8 cellular contexts compared by ENCODE assay signal in the genomic region with DNA sequence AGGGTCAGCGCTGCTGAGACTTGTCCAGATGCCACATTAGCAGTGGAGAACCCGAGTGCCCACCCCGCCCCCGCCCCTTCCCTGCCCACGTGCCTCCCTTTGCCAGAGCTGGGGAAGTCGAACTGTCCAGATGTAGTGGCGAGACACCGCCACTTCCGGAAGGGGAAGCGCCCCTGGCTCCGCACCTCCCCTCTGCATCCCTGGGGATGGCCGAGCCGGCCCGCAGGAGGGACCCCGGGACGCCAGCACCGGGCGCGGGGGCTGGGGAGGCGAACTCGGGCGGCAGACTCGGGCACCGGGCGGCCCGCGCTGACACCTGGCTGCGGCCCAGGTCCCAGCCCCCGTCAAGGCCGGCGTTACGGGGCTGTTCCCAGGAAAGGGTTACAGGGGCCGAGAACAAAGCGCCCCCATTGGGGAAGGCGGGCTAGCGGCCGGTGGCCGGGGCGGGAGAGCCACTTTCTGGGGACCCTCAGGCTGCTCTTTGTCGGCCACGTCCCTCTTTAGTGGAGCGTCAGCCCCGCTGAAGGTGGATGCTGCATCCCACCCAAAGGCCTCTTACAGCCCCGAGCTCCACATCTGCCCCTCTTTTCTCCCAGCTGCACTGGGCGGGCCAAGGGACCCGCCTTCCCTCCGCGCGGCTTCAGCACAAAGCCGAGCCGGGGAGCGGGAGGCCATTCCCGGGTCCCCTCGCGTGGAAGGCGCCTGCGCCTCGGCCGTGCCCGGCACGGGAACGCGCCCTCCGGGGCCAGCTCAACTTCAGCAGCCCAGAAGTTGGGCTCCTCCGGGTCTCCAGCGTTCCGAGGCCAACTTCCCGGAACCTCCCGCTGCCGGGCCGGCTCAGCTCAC. TPM values are rescaled to one million over a fixed set of nuclear protein-coding genes. Genes with fewer than 3 reads are reported as not detected.
A peak's percentile ranks its signal among the peaks of the same experiment; 100 is the strongest.
DNase-seq lines count a peak whose midpoint lies in the region; ATAC-seq and TF ChIP-seq lines count a peak whose summit lies in the region.

No MANE protein-coding gene starts in this region.

- peaks cover 21 to 76% (median 25%) of the 10 kb centered on the region in 3 donors for H3K4me1 ChIP-seq in esophagus squamous epithelium

- peak overlapping the region; percentile 37 for H3K9ac ChIP-seq in SK-N-MC (ENCODE audit: insufficient read length)

- CTCF ChIA-PET in AG04450 (lab: Charles Lee), result interaction anchor here (0.7 to 1.7 kb wide), 2 partner anchors 9 to 88 kb away, joined by 3 to 4 read pairs; no protein-coding TSS in a partner anchor

- no peak overlapping the region for H3K27ac Mint-ChIP-seq in nephron progenitor cell

- H3K36me3 Mint-ChIP-seq in nephron progenitor cell (ENCODE audit: low read depth), result peaks cover 2% of the 10 kb centered on the region

- ATAC-seq in GM18498 (IDR thresholded peaks at IDR 0.05; ENCODE audit: unreplicated experiment) (peak; percentile 30), GM21423 (IDR thresholded peaks at IDR 0.05; ENCODE audit: unreplicated experiment) (no peak)

- peak overlapping the region; percentile 64 for H3K4me3 ChIP-seq in AG04450 (ENCODE audit: low read depth, low read length)
- H3K4me3 ChIP-seq in HL-60 (replicated peaks; ENCODE audit: insufficient read depth, low read length), result peak overlapping the region; percentile 47
- peak overlapping the region; percentile 82 for H3K4me3 ChIP-seq in SK-N-MC
- peak overlapping the region; percentile 59 to 86 (median 72) for H3K4me3 ChIP-seq in esophagus squamous epithelium

- H3K4me3 Mint-ChIP-seq in nephron progenitor cell, result peak overlapping the region; percentile 81

- TF ChIP-seq POLR2A in esophagus squamous epithelium (IDR thresholded peaks at IDR 0.05), result no peak

- no peak for TF ChIP-seq CTCF in AG04450 (IDR thresholded peaks at IDR 0.05; ENCODE audit: low read depth, low read length)
- TF ChIP-seq CTCF in HL-60 (IDR thresholded peaks at IDR 0.05; ENCODE audit: insufficient read depth, low read length), result no peak
- peak in 1 of 6 experiments; percentile 7 for TF ChIP-seq CTCF in esophagus squamous epithelium (IDR thresholded peaks at IDR 0.05)
- no peak for TF ChIP-seq CTCF in nephron progenitor cell (IDR thresholded peaks at IDR 0.05)

- H3K9me3 ChIP-seq in AG04450 (ENCODE audit: control insufficient read depth, insufficient read depth, low read length), result no peaks in the 10 kb centered on the region
- H3K9me3 ChIP-seq in SK-N-MC (ENCODE audit: low read depth, low read length), result no peaks in the 10 kb centered on the region
- H3K9me3 ChIP-seq in esophagus squamous epithelium, result no peaks in the 10 kb centered on the region

- intact Hi-C loops in esophagus squamous epithelium (cut with DNase I), result no loop called here

- DNase-seq in AG04450 (ENCODE audit: low read depth, low spot score) (no peak), HL-60 (ENCODE audit: low read depth in 1 of 2, low spot score in 1 of 2) (no peak), SK-N-MC (ENCODE audit: low read depth, low spot score) (no peak), esophagus squamous epithelium (lab: John Stamatoyannopoulos, UW) (no peak), nephron progenitor cell (peak; percentile 57), kidney glomerular epithelial cell (lab: John Stamatoyannopoulos, UW) (no peak)

- peaks cover 3% of the 10 kb centered on the region for H3K9me3 Mint-ChIP-seq in nephron progenitor cell

- H3K27ac ChIP-seq in AG04450 (ENCODE audit: low read depth, low read length) (peak overlapping the region; percentile 52), HL-60 (replicated peaks) (no peak overlapping the region), SK-N-MC (no peak overlapping the region), esophagus squamous epithelium (peak overlapping the region; percentile 91 to 97 (median 94))

- H3K27me3 ChIP-seq in AG04450 (ENCODE audit: control insufficient read depth, insufficient read depth, low read length), result no peaks in the 10 kb centered on the region
- peaks cover 34% of the 10 kb centered on the region for H3K27me3 ChIP-seq in HL-60 (ENCODE audit: insufficient read depth, poor library complexity, severe bottlenecking)
- peaks cover 0 to 50% (median 0%) of the 10 kb centered on the region in 4 donors for H3K27me3 ChIP-seq in esophagus squamous epithelium

- POLR2A ChIA-PET in AG04450 (lab: Yijun Ruan, JAX), result interaction anchor here (1.1 kb wide), 1 partner anchor 72 kb away, joined by 4 read pairs; no protein-coding TSS in a partner anchor

- 0% methylated on average over 1 to 4 of the region's 71 CpGs for WGBS in esophagus squamous epithelium, 2 donors

- no peaks in the 10 kb centered on the region for H3K36me3 ChIP-seq in SK-N-MC (ENCODE audit: insufficient read depth, low read length)
- H3K36me3 ChIP-seq in esophagus squamous epithelium, result no peaks in the 10 kb centered on the region

- no peaks in the 10 kb centered on the region for H3K27me3 Mint-ChIP-seq in nephron progenitor cell (ENCODE audit: low read depth, poor library complexity)

- peaks cover 53% of the 10 kb centered on the region for H3K4me1 Mint-ChIP-seq in nephron progenitor cell

RNA-seq across cellular contexts. Expression of gene SDC1, which starts 1.4 kb away (rescaled TPM):
- 17.9 and 19.9 TPM in 2 replicates for polyA plus RNA-seq in AG04450 (2011; rRNA removed)
- polyA minus RNA-seq in AG04450 (2011; rRNA and poly(A)+ RNA removed), result 11.6 and 12.6 TPM in 2 replicates
- total RNA-seq in esophagus squamous epithelium, result 100 to 1,000 TPM; 355 to 757 (median 496) TPM

Comparison
In these comparisons a context has a peak if more than half of its experiments do, and no peak if none do; other contexts are left out.
1. H3K27ac ChIP-seq: peak in AG04450 (single experiment) and esophagus squamous epithelium (4 of 4); none in HL-60 (single experiment) and SK-N-MC (single experiment).
2. Peak in every context shown above with its lines, with median percentiles within 50 percentile points of each other: H3K4me3 ChIP-seq.